ENCODE assay signal across 11 cellular contexts in the genomic region with DNA sequence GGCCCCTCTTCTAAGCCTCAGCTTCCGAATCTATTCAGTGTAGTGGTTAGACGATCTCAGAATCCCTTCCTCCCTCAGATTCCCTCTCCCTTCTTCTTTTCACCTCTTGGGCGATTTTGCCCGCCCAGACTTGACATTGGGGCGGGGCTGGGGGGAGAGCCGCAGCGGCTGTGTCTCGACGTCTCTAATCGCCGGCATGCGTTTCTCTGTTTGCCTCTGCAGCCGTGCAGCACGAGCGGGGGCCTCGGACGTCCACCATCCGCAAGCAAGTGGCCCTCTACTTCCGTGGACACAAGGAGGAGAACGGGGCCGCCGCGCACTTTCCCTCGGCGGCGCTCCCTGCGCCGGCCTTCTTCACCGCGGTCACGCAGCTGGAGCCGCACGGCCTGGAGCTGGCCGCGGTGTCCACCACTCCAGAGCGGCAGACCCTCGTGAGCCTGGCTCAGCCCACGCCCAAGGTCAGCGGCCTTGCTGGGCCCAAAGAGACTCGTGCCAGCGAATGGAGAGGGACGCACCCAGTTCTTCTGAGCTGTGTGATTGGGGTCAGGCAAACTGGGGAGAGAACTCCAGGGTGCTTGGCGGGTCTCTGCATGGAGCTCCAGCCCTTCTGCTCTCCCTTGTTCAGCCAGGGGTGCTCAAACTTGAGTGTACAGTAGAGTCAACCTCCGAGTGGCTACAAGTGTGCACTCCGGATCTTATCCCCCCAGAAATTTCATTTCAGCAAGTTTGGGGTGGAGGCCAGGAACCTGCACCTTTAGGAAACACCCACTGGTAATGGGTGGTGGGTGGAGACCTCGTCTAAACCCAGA. TPM values are rescaled to one million over a fixed set of nuclear protein-coding genes. Genes with fewer than 3 reads are reported as not detected.
DNase-seq lines count a peak whose midpoint lies in the region; ATAC-seq and TF ChIP-seq lines count a peak whose summit lies in the region.
"Had no signal": no experiment of that assay in that cellular context is flagged by ENCODE, and none has a peak within 500 bp of the region (broad histone marks: within the 10 kb centered on the region; RNA-seq: fewer than 3 reads in every experiment).

No MANE protein-coding gene starts in this region.

- H3K36me3 Mint-ChIP-seq in endothelial cell (ENCODE audit: low read depth, unreplicated experiment), result no peaks in the 10 kb centered on the region
- peaks cover 0 to 4% (median 1%) of the 10 kb centered on the region in 3 donors for H3K36me3 Mint-ChIP-seq in naive thymus-derived CD8-positive, alpha-beta T cell

- H3K27me3 ChIP-seq in ACC112 (ENCODE audit: insufficient read depth, low read length) (peaks cover 95% of the 10 kb centered on the region), HUES6 (ENCODE audit: control insufficient read depth, insufficient read depth, low read length) (peaks cover 100% of the 10 kb centered on the region), prostate gland (replicated peaks; ENCODE audit: insufficient read depth) (peaks cover 43% of the 10 kb centered on the region)

- POLR2A ChIA-PET in naive thymus-derived CD8-positive, alpha-beta T cell (lab: Charles Lee), result no interaction called here

- H3K4me3 ChIP-seq in ACC112 (ENCODE audit: low read depth, low read length) (peak overlapping the region; percentile 44; the same call in 1 of the 2 replicates), HUES6 (ENCODE audit: low read depth, low read length) (peak overlapping the region; percentile 48), prostate gland (no peak overlapping the region)

- peaks cover 18% of the 10 kb centered on the region for H3K27me3 Mint-ChIP-seq in endothelial cell (ENCODE audit: unreplicated experiment)
- peaks cover 55 to 98% (median 73%) of the 10 kb centered on the region in 5 donors for H3K27me3 Mint-ChIP-seq in naive thymus-derived CD8-positive, alpha-beta T cell

- H3K4me3 Mint-ChIP-seq in endothelial cell (ENCODE audit: unreplicated experiment), result peak overlapping the region; percentile 62
- peak overlapping the region; percentile 34 to 73 (median 61) for H3K4me3 Mint-ChIP-seq in naive thymus-derived CD8-positive, alpha-beta T cell

- H3K27ac ChIP-seq in ACC112 (ENCODE audit: low read depth, low read length), result no peak overlapping the region
- no peak overlapping the region for H3K27ac ChIP-seq in HUES6 (ENCODE audit: low read depth, low read length)
- no peak overlapping the region for H3K27ac ChIP-seq in prostate gland

- H2AFZ ChIP-seq in ACC112 (ENCODE audit: low read length, unreplicated experiment), result peak overlapping the region; percentile 24

- H3K79me2 ChIP-seq in ACC112 (ENCODE audit: control insufficient read depth, insufficient read depth, low read length, unreplicated experiment), result no peaks in the 10 kb centered on the region

- no peak for TF ChIP-seq POLR2A in prostate gland (IDR thresholded peaks at IDR 0.05)

- no peak overlapping the region for H3K27ac Mint-ChIP-seq in endothelial cell (ENCODE audit: unreplicated experiment)
- H3K27ac Mint-ChIP-seq in naive thymus-derived CD8-positive, alpha-beta T cell, result no peak overlapping the region

- H3K9me3 ChIP-seq in HUES6 (ENCODE audit: control insufficient read depth, insufficient read depth, low read depth, low read length) (no peaks in the 10 kb centered on the region), prostate gland (no peaks in the 10 kb centered on the region)

- no peaks in the 10 kb centered on the region for H3K4me1 ChIP-seq in ACC112 (ENCODE audit: control insufficient read depth, insufficient read depth, low read length, unreplicated experiment)
- peaks cover 36% of the 10 kb centered on the region for H3K4me1 ChIP-seq in HUES6 (ENCODE audit: control insufficient read depth, insufficient read depth, low read length)
- H3K4me1 ChIP-seq in prostate gland (replicated peaks), result peaks cover 4% of the 10 kb centered on the region

- H3K9me3 Mint-ChIP-seq in endothelial cell (ENCODE audit: unreplicated experiment), result no peaks in the 10 kb centered on the region
- H3K9me3 Mint-ChIP-seq in naive thymus-derived CD8-positive, alpha-beta T cell, result peaks cover 0 to 3% (median 0%) of the 10 kb centered on the region in 9 donors

- peaks cover 9% of the 10 kb centered on the region for H3K4me1 Mint-ChIP-seq in endothelial cell (ENCODE audit: unreplicated experiment)
- H3K4me1 Mint-ChIP-seq in naive thymus-derived CD8-positive, alpha-beta T cell, result peaks cover 10 to 29% (median 15%) of the 10 kb centered on the region in 4 donors

- H3K9ac ChIP-seq in HUES6 (ENCODE audit: low read length), result no peak overlapping the region

- no peak for ATAC-seq in naive thymus-derived CD8-positive, alpha-beta T cell
- ATAC-seq in GM18858 (IDR thresholded peaks at IDR 0.05; ENCODE audit: unreplicated experiment), result no peak

- TF ChIP-seq CTCF in endothelial cell (IDR thresholded peaks at IDR 0.05; ENCODE audit: unreplicated experiment) (no peak), prostate gland (IDR thresholded peaks at IDR 0.05) (no peak)

- 13% methylated on average over 42 of the region's 46 CpGs for WGBS in prostate gland

- intact Hi-C loops in cardiac septum (cut with DNase I) (no loop called here), prostate gland (cut with DNase I) (no loop called here)

- no peak for DNase-seq in endothelial cell (ENCODE audit: low spot score)
- no peak for DNase-seq in naive thymus-derived CD8-positive, alpha-beta T cell
- no peak for DNase-seq in activated gamma-delta T cell (lab: John Stamatoyannopoulos, UW)
- no peak for DNase-seq in cardiac septum (ENCODE audit: low spot score)
- no peak for DNase-seq in prostate gland (ENCODE audit: low spot score)
- DNase-seq: activated CD4-positive, CD25-positive, alpha-beta regulatory T cell treated with anti-CD3 and anti-CD28 coated beads, Interleukin-2, amount 50 U/mL, for 72 hours; NCI-H1105 treated with DMSO at 0.1 percent for 48 hours had no signal

- H3K36me3 ChIP-seq in ACC112 (ENCODE audit: insufficient read depth, low read length) (no peaks in the 10 kb centered on the region), HUES6 (ENCODE audit: control insufficient read depth, insufficient read depth, low read length) (no peaks in the 10 kb centered on the region), prostate gland (no peaks in the 10 kb centered on the region)

RNA-seq across cellular contexts. Expression of a gene that starts 10.7 kb away (rescaled TPM):
- total RNA-seq in endothelial cell (ENCODE audit: unreplicated experiment) (not detected), cardiac septum (0.08 TPM), prostate gland (under 1 TPM in 1 of 2 donors, not detected in 1; 0.91 TPM)
- not detected for total RNA-seq in naive thymus-derived CD8-positive, alpha-beta T cell
- polyA plus RNA-seq in naive thymus-derived CD8-positive, alpha-beta T cell, result not detected
- total RNA-seq: pulmonary artery endothelial cell had no signal

Comparison
In these comparisons a context has a peak if more than half of its experiments do, and no peak if none do; other contexts are left out.
1. H3K4me3 ChIP-seq: peak in ACC112 (single experiment) and HUES6 (single experiment); none in prostate gland (0 of 2).